ENCODE assay signal across 1 cellular context in the genomic region with DNA sequence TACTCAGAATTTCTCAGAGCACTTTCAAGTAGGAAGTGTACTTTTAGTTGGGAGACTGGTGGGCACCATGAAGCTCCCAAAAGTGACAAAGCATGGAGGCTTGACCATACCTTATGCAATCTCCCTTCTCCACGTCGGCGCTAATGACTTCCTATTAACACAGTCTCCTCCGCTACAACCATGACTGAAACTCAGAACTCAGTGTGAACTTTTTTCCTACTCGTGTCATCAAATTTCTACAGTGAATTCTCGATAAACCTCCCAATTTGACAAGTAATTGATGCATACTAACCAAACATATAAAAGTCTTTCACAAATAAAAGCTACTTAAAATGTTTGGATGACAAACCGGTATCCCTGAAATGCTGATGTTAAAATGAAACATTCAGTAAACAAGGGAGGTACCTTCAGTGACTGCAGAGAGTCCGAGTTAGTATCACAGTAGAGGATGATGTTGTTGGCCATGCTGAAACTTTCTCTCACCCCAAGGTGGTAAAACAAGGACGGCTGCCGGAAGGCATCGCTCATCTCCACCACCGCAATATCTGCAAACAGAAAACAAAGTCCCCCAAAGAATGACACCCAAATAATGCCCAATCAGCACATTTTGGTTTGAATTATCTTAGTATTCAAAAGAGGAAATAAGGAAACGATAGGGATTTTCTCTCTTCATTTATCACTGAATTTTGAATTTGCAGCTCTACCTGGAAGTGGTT.
TF ChIP-seq lines count a peak whose summit lies in the region.

No MANE protein-coding gene starts in this region.

TF ChIP-seq in GM12878, 131 proteins besides CTCF, POLR2A, EP300 and RAD21 (continued from another document):
- TF ChIP-seq ATF2 (IDR thresholded peaks at IDR 0.05; ENCODE audit: low read length) (no peak; the same call in none of the 2 replicates), SUZ12 (IDR thresholded peaks at IDR 0.05; ENCODE audit: unreplicated experiment) (no peak), ELK1 (IDR thresholded peaks at IDR 0.05; ENCODE audit: low read depth, low read length) (no peak), CREM (IDR thresholded peaks at IDR 0.05; ENCODE audit: low read depth) (0 out of 2 replicates have a peak, but pooled peaks have one; percentile 25), PAX5 (IDR thresholded peaks at IDR 0.05; ENCODE audit: borderline replicate concordance, low read depth, low read length) (0 out of 2 replicates have a peak, but pooled peaks have one; percentile 8), NFXL1 (IDR thresholded peaks at IDR 0.05; ENCODE audit: borderline replicate concordance) (no peak), ZZZ3 (IDR thresholded peaks at IDR 0.05; ENCODE audit: control insufficient read depth, insufficient read length, low read depth) (no peak), BCL3 (IDR thresholded peaks at IDR 0.05; ENCODE audit: borderline replicate concordance, insufficient read depth, low read depth, low read length, poor library complexity, severe bottlenecking) (peak; percentile 29), SMARCA5 (IDR thresholded peaks at IDR 0.05) (no peak; the same call in 1 of the 2 replicates), FOS (IDR thresholded peaks at IDR 0.05; ENCODE audit: borderline replicate concordance, extremely low read depth, insufficient read length) (no peak), SPI1 (IDR thresholded peaks at IDR 0.05; ENCODE audit: borderline replicate concordance, insufficient read depth, low read depth, low read length) (peak; percentile 40), FOXM1 (IDR thresholded peaks at IDR 0.05; ENCODE audit: low read depth, low read length) (no peak), RAD51 (IDR thresholded peaks at IDR 0.05) (peak; percentile 10; the same call in 1 of the 2 replicates), SREBF2 (IDR thresholded peaks at IDR 0.05; ENCODE audit: low read length) (no peak)
